Comparison of ENCODE assay signal across 14 cellular contexts in the genomic region with DNA sequence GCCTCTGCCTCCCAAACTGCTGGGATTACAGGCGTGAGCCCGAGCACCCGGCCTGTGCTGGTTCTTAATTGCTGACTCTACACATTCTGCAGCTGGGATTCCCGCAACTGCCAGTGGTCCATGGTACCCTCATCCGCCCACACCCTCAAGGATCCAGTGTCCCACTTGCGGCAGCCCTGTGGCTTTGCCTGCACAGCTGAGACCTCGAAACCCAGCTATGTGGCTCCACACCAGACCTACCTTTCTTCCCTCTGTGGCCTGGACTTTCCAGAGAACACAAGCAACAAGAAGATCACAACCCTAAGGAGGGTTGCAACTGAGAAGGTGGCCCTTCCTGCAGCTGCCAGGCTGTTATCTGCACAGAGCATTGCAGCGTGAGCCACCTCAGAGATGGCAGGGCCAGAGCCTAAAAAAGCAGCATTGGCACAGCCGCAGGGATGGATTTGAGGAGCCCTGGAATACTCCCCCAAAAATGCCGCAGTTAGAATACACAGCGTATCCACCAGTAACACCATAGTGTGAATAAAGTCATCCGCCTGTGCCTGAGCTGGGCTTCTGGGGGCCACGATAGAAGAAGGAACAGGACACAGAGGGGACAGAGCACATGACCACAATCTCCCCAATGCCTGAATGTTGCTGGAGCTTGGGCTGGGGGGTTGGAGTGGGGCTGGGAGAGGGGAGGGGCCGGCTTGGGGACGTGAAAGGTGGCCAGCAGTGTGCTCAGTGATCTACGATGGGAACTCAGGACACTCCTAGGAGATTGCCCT. TPM values are rescaled to one million over a fixed set of nuclear protein-coding genes. Genes with fewer than 3 reads are reported as not detected.
DNase-seq lines count a peak whose midpoint lies in the region; ATAC-seq, FAIRE-seq and TF ChIP-seq lines count a peak whose summit lies in the region.
"Had no signal": no experiment of that assay in that cellular context is flagged by ENCODE, and none has a peak within 500 bp of the region (broad histone marks: within the 10 kb centered on the region; RNA-seq: fewer than 3 reads in every experiment).

No MANE protein-coding gene starts in this region.

- no peak overlapping the region for H3K4me2 ChIP-seq in PC-3 (ENCODE audit: low read length)

- peak; percentile 1 for DNase-seq in activated naive CD4-positive, alpha-beta T cell treated with Interleukin-2 at 50 U/mL for 16 hours
- DNase-seq in activated naive CD4-positive, alpha-beta T cell (lab: John Stamatoyannopoulos, UW): no peak
- peak; percentile 60 for DNase-seq in activated CD8-positive, alpha-beta memory T cell treated with anti-CD3 and anti-CD28 coated beads for 24 hours
- peak; percentile 31 for DNase-seq in endodermal cell
- DNase-seq in stimulated activated naive CD8-positive, alpha-beta T cell treated with anti-CD3 and anti-CD28 coated beads, Interleukin-15, amount 100 ng/mL, for 72 hours: no peak
- DNase-seq in NOMO-1 treated with DMSO at 0.1 percent for 48 hours (lab: John Stamatoyannopoulos, UW; ENCODE audit: unreplicated experiment): no peak
- no peak for DNase-seq in RCC 7860 (ENCODE audit: low spot score)
- no peak for DNase-seq in PC-3
- DNase-seq: DMS53, NCI-H2171, occipital lobe had no signal

- no peaks in the 10 kb centered on the region for H3K27me3 ChIP-seq in endodermal cell (ENCODE audit: control insufficient read depth, insufficient read depth, low read length, poor library complexity, severe bottlenecking)
- H3K27me3 ChIP-seq in PC-3 (ENCODE audit: low read length): peaks cover 16% of the 10 kb centered on the region

- no peak for ATAC-seq in stimulated activated naive CD8-positive, alpha-beta T cell treated with anti-CD3 and anti-CD28 coated beads, Interleukin-15, amount 100 ng/mL, for 72 hours
- no peak for ATAC-seq in PC-3

- no peak for FAIRE-seq in RCC 7860 (lab: Jason Lieb, UNC)
- FAIRE-seq: TTC549 had no signal

- no peak overlapping the region for H3K4me3 Mint-ChIP-seq in endodermal cell
- peak overlapping the region; percentile 90 to 93 for H3K4me3 Mint-ChIP-seq in stimulated activated naive CD8-positive, alpha-beta T cell treated with anti-CD3 and anti-CD28 coated beads, Interleukin-15, amount 100 ng/mL, for 72 hours

- WGBS in endodermal cell (ENCODE audit: insufficient coverage in 1 of 2, insufficient read length in 1 of 2), 2 experiments: 86 to 92% methylated on average over 10 to 16 of the region's 16 CpGs

- H3K4me1 ChIP-seq in endodermal cell (ENCODE audit: control insufficient read depth, insufficient read depth, low read length) (no peaks in the 10 kb centered on the region), PC-3 (ENCODE audit: insufficient read depth, low read length) (no peaks in the 10 kb centered on the region)
- H3K4me1 ChIP-seq: tibial artery had no signal

- POLR2A ChIA-PET in PC-3 (lab: Charles Lee; ENCODE audit: unreplicated experiment): no interaction called here

- H2AFZ ChIP-seq in PC-3 (ENCODE audit: low read length): no peak overlapping the region

- no peaks in the 10 kb centered on the region for H3K79me2 ChIP-seq in PC-3 (ENCODE audit: low read length)

- H3K9me3 ChIP-seq in endodermal cell (ENCODE audit: control insufficient read depth, low read length) (no peaks in the 10 kb centered on the region), PC-3 (ENCODE audit: low read length) (no peaks in the 10 kb centered on the region)
- H3K9me3 ChIP-seq: tibial artery had no signal

- H3K36me3 Mint-ChIP-seq in endodermal cell (ENCODE audit: low read depth): no peaks in the 10 kb centered on the region

- H3K27ac ChIP-seq in endodermal cell (ENCODE audit: low read depth, low read length) (no peak overlapping the region), PC-3 (ENCODE audit: low read length) (no peak overlapping the region)
- H3K27ac ChIP-seq: tibial artery had no signal

- peaks cover 9% of the 10 kb centered on the region for H3K4me1 Mint-ChIP-seq in endodermal cell
- peaks cover 94% of the 10 kb centered on the region for H3K4me1 Mint-ChIP-seq in stimulated activated naive CD8-positive, alpha-beta T cell treated with anti-CD3 and anti-CD28 coated beads, Interleukin-15, amount 100 ng/mL, for 72 hours

- no peaks in the 10 kb centered on the region for H3K9me2 ChIP-seq in PC-3 (replicated peaks; ENCODE audit: low read length)

- no peaks in the 10 kb centered on the region for H3K9me3 Mint-ChIP-seq in endodermal cell
- no peaks in the 10 kb centered on the region for H3K9me3 Mint-ChIP-seq in stimulated activated naive CD8-positive, alpha-beta T cell treated with anti-CD3 and anti-CD28 coated beads, Interleukin-15, amount 100 ng/mL, for 72 hours

- intact Hi-C loops in PC-3 (cut with micrococcal nuclease): no loop called here

- TF ChIP-seq CTCF in endodermal cell (conservative IDR thresholded peaks at IDR 0.05) (no peak), PC-3 (conservative IDR thresholded peaks at IDR 0.05; ENCODE audit: low read depth, low read length) (no peak)

- no peak overlapping the region for H3K4me3 ChIP-seq in endodermal cell (ENCODE audit: low read length)
- no peak overlapping the region for H3K4me3 ChIP-seq in PC-3 (ENCODE audit: low read length)
- H3K4me3 ChIP-seq: tibial artery had no signal

- H3K36me3 ChIP-seq in endodermal cell (ENCODE audit: control insufficient read depth, insufficient read depth, low read length) (no peaks in the 10 kb centered on the region), PC-3 (ENCODE audit: low read depth, low read length) (no peaks in the 10 kb centered on the region)
- H3K36me3 ChIP-seq: tibial artery had no signal

- H3F3A ChIP-seq in PC-3 (ENCODE audit: low read length, unreplicated experiment): no peaks in the 10 kb centered on the region

- CTCF ChIA-PET in PC-3 (lab: Charles Lee): no interaction called here

- H3K9ac ChIP-seq in endodermal cell (ENCODE audit: extremely low read depth, low read length, poor library complexity, severe bottlenecking) (no peak overlapping the region), PC-3 (ENCODE audit: low read length) (no peak overlapping the region)

- H4K20me1 ChIP-seq in PC-3 (ENCODE audit: low read length): no peaks in the 10 kb centered on the region

- no peaks in the 10 kb centered on the region for H3K27me3 Mint-ChIP-seq in endodermal cell (ENCODE audit: insufficient read depth)
- H3K27me3 Mint-ChIP-seq in stimulated activated naive CD8-positive, alpha-beta T cell treated with anti-CD3 and anti-CD28 coated beads, Interleukin-15, amount 100 ng/mL, for 72 hours: no peaks in the 10 kb centered on the region

- peak overlapping the region; percentile 35 for H3K27ac Mint-ChIP-seq in endodermal cell
- H3K27ac Mint-ChIP-seq in stimulated activated naive CD8-positive, alpha-beta T cell treated with anti-CD3 and anti-CD28 coated beads, Interleukin-15, amount 100 ng/mL, for 72 hours: peak overlapping the region in 1 of 2 donors; percentile 27

- BruUV-seq in PC-3 (replicated peaks; lab: Mats Ljungman, UMichigan): no TSS peak

RNA-seq across cellular contexts. Expression of gene GPR55, which starts 1.9 kb away (rescaled TPM):
- total RNA-seq in endodermal cell: 1 to 10 TPM; 2.6 to 7.5 TPM
- polyA plus RNA-seq in endodermal cell (2013, experiment 1 of 2): 0.64 TPM
- polyA plus RNA-seq in endodermal cell (2013, experiment 2 of 2): 0.21 TPM
- total RNA-seq in PC-3 (2014; rRNA removed): 0.07 and 0.81 TPM in 2 replicates
- total RNA-seq: lung microvascular endothelial cell, occipital lobe had no signal

RNA-seq across cellular contexts. Expression of gene ITM2C, which starts 58.4 kb away (rescaled TPM):
- total RNA-seq in endodermal cell: 100 to 1,000 TPM; 208 to 269 TPM
- polyA plus RNA-seq in endodermal cell (2013, experiment 1 of 2): 239 TPM
- polyA plus RNA-seq in endodermal cell (2013, experiment 2 of 2): 230 TPM
- 111 and 113 TPM in 2 replicates for total RNA-seq in PC-3 (2014; rRNA removed)

Comparison
In these comparisons a context has a peak if more than half of its experiments do, and no peak if none do; other contexts are left out.
1. DNase-seq: peak in activated naive CD4-positive, alpha-beta T cell treated with Interleukin-2 at 50 U/mL for 16 hours (single experiment), activated CD8-positive, alpha-beta memory T cell treated with anti-CD3 and anti-CD28 coated beads for 24 hours (single experiment) and endodermal cell (single experiment); none in activated naive CD4-positive, alpha-beta T cell (0 of 4), stimulated activated naive CD8-positive, alpha-beta T cell treated with anti-CD3 and anti-CD28 coated beads, Interleukin-15, amount 100 ng/mL, for 72 hours (0 of 2), NOMO-1 treated with DMSO at 0.1 percent for 48 hours (single experiment), RCC 7860 (single experiment) and PC-3 (single experiment).